8 cellular contexts compared by ENCODE assay signal in genomic region chr17:38874505-38875419, GRCh38. TPM values are rescaled to one million over a fixed set of nuclear protein-coding genes. Genes with fewer than 3 reads are reported as not detected.
A peak's percentile ranks its signal among the peaks of the same experiment; 100 is the strongest.
DNase-seq lines count a peak whose midpoint lies in the region; ATAC-seq, FAIRE-seq and TF ChIP-seq lines count a peak whose summit lies in the region.

No MANE protein-coding gene starts in this region.

- H3K36me3 ChIP-seq in gastroesophageal sphincter, result peaks cover 0 to 17% of the 10 kb centered on the region in 2 donors

- H2AFZ ChIP-seq in H9 (ENCODE audit: low read length), result no peak overlapping the region

- no peak overlapping the region for H2BK12ac ChIP-seq in H9 (ENCODE audit: insufficient read length, low read depth, low read length)

- no peak overlapping the region for H3K18ac ChIP-seq in H9 (ENCODE audit: insufficient read length, low read depth, low read length)

- H3K27ac ChIP-seq in H9 (ENCODE audit: insufficient read length, low read depth, low read length) (no peak overlapping the region), gastroesophageal sphincter (peak overlapping the region in 3 of 4 donors; percentile 78 to 96 (median 95))

- peak overlapping the region; percentile 60; the same call in 1 of the 2 replicates for H3K14ac ChIP-seq in H9 (ENCODE audit: insufficient read depth, low read length)

- no peaks in the 10 kb centered on the region for H3K79me1 ChIP-seq in H9 (ENCODE audit: insufficient read depth, low read depth, low read length, poor library complexity, severe bottlenecking)

- H3K4me3 Mint-ChIP-seq in H9, result peak overlapping the region in 1 of 2 experiments; percentile 57; a peak in 1 of 5 replicates
- peak overlapping the region; percentile 11 for H3K4me3 Mint-ChIP-seq in activated CD8-positive, alpha-beta T cell treated with anti-CD3 and anti-CD28 coated beads for 36 hours
- H3K4me3 Mint-ChIP-seq in stimulated activated effector memory CD8-positive, alpha-beta T cell treated with anti-CD3 and anti-CD28 coated beads, Interleukin-12 subunit alpha, Interleukin-12 subunit beta, amount 100 ng/mL, for 72 hours, result peak overlapping the region; percentile 98

- H2BK5ac ChIP-seq in H9 (ENCODE audit: insufficient read length, low read length), result no peak overlapping the region

- H2BK120ac ChIP-seq in H9 (ENCODE audit: low read depth, low read length, poor library complexity, severe bottlenecking), result no peak overlapping the region

- H2AK5ac ChIP-seq in H9 (ENCODE audit: insufficient read length, low read length), result no peak overlapping the region

- H4K20me1 ChIP-seq in H9 (ENCODE audit: control insufficient read depth, insufficient read depth, insufficient read length), result peaks cover 2% of the 10 kb centered on the region

- H3K9ac ChIP-seq in H9 (ENCODE audit: extremely low read depth, insufficient read length, low read length), result no peak overlapping the region

- TF ChIP-seq EP300 in gastroesophageal sphincter (IDR thresholded peaks at IDR 0.05), result no peak

- peaks cover 9 to 21% (median 9%) of the 10 kb centered on the region in 3 experiments; a peak in 6 of 7 replicates for H3K36me3 Mint-ChIP-seq in H9 (ENCODE audit: insufficient read depth in 1 of 3, low read depth in 3 of 3)
- peaks cover 39% of the 10 kb centered on the region for H3K36me3 Mint-ChIP-seq in activated CD8-positive, alpha-beta T cell treated with anti-CD3 and anti-CD28 coated beads for 36 hours (ENCODE audit: low read depth)
- H3K36me3 Mint-ChIP-seq in stimulated activated effector memory CD8-positive, alpha-beta T cell treated with anti-CD3 and anti-CD28 coated beads, Interleukin-12 subunit alpha, Interleukin-12 subunit beta, amount 100 ng/mL, for 72 hours, result peaks cover 79% of the 10 kb centered on the region

- no peak for FAIRE-seq in frontal cortex (lab: Jason Lieb, UNC)

- H3K23ac ChIP-seq in H9 (ENCODE audit: insufficient read length, low read depth, low read length), result no peak overlapping the region

- H3K56ac ChIP-seq in H9 (ENCODE audit: insufficient read length, low read depth, low read length), result no peak overlapping the region

- CTCF ChIA-PET in activated CD8-positive, alpha-beta T cell treated with anti-CD3 and anti-CD28 coated beads for 36 hours (lab: Charles Lee), result interaction anchor here (1.4 kb wide), 1 partner anchor 108 kb away, joined by 5 read pairs; no protein-coding TSS in a partner anchor

- no peak for ATAC-seq in activated CD8-positive, alpha-beta T cell treated with anti-CD3 and anti-CD28 coated beads for 36 hours
- ATAC-seq in gastroesophageal sphincter, result no peak
- ATAC-seq in stimulated activated effector memory CD8-positive, alpha-beta T cell treated with anti-CD3 and anti-CD28 coated beads, Interleukin-12 subunit alpha, Interleukin-12 subunit beta, amount 100 ng/mL, for 72 hours, result no peak

- H3K27me3 Mint-ChIP-seq in H9 (ENCODE audit: low read depth), result no peaks in the 10 kb centered on the region
- H3K27me3 Mint-ChIP-seq in activated CD8-positive, alpha-beta T cell treated with anti-CD3 and anti-CD28 coated beads for 36 hours, result no peaks in the 10 kb centered on the region

- H3K9me3 Mint-ChIP-seq in H9, result peaks cover 0 to 3% of the 10 kb centered on the region in 2 experiments; a peak in 1 of 5 replicates
- H3K9me3 Mint-ChIP-seq in activated CD8-positive, alpha-beta T cell treated with anti-CD3 and anti-CD28 coated beads for 36 hours, result no peaks in the 10 kb centered on the region
- no peaks in the 10 kb centered on the region for H3K9me3 Mint-ChIP-seq in stimulated activated effector memory CD8-positive, alpha-beta T cell treated with anti-CD3 and anti-CD28 coated beads, Interleukin-12 subunit alpha, Interleukin-12 subunit beta, amount 100 ng/mL, for 72 hours

- peaks cover 62 to 74% of the 10 kb centered on the region in 2 experiments for H3K4me1 Mint-ChIP-seq in H9
- peaks cover 77% of the 10 kb centered on the region for H3K4me1 Mint-ChIP-seq in activated CD8-positive, alpha-beta T cell treated with anti-CD3 and anti-CD28 coated beads for 36 hours (ENCODE audit: low read depth)
- peaks cover 81% of the 10 kb centered on the region for H3K4me1 Mint-ChIP-seq in stimulated activated effector memory CD8-positive, alpha-beta T cell treated with anti-CD3 and anti-CD28 coated beads, Interleukin-12 subunit alpha, Interleukin-12 subunit beta, amount 100 ng/mL, for 72 hours

- peak overlapping the region in 1 of 2 donors; percentile 28 for H3K4me3 ChIP-seq in gastroesophageal sphincter

- WGBS in H9 (ENCODE audit: extremely low coverage, insufficient read length, low lambda C conversion rate), result no CpG with 5 or more reads among the region's 11 CpGs
- WGBS in gastroesophageal sphincter (ENCODE audit: low coverage in 1 of 2), 2 donors, result 17% methylated on average over 5 of the region's 11 CpGs; no CpG with 5 or more reads in 1 of the 2 donors

- intact Hi-C loops in activated CD8-positive, alpha-beta T cell treated with anti-CD3 and anti-CD28 coated beads for 36 hours (cut with micrococcal nuclease), result loop anchor here (5.0 kb wide), 2 partner anchors 53 to 278 kb away; partner anchors contain the start of genes LASP1NB and PLXDC1

- no peak overlapping the region for H3K4me2 ChIP-seq in H9 (ENCODE audit: insufficient read depth, insufficient read length, low read length)

- peak overlapping the region; percentile 29 to 58 (median 53); a peak in 2 of 7 replicates for H3K27ac Mint-ChIP-seq in H9
- H3K27ac Mint-ChIP-seq in activated CD8-positive, alpha-beta T cell treated with anti-CD3 and anti-CD28 coated beads for 36 hours, result peak overlapping the region; percentile 91
- H3K27ac Mint-ChIP-seq in stimulated activated effector memory CD8-positive, alpha-beta T cell treated with anti-CD3 and anti-CD28 coated beads, Interleukin-12 subunit alpha, Interleukin-12 subunit beta, amount 100 ng/mL, for 72 hours, result peak overlapping the region; percentile 100

- H2BK15ac ChIP-seq in H9 (ENCODE audit: low read depth, low read length), result no peak overlapping the region

- no peak overlapping the region for H4K8ac ChIP-seq in H9 (replicated peaks; ENCODE audit: insufficient read length, low read depth, low read length)

- DNase-seq in H9 (peak; percentile 34), frontal cortex (ENCODE audit: low spot score in 2 of 2) (no peak), SKM-1 treated with dmso at 0.1 percent for 144 hours (lab: John Stamatoyannopoulos, UW; ENCODE audit: unreplicated experiment) (no peak), NCI-H774 (lab: John Stamatoyannopoulos, UW) (no peak), GM19240 (ENCODE audit: insufficient read length, low spot score) (no peak)
- no peak for DNase-seq in activated CD8-positive, alpha-beta T cell treated with anti-CD3 and anti-CD28 coated beads for 36 hours
- DNase-seq in stimulated activated effector memory CD8-positive, alpha-beta T cell treated with anti-CD3 and anti-CD28 coated beads, Interleukin-12 subunit alpha, Interleukin-12 subunit beta, amount 100 ng/mL, for 72 hours (ENCODE audit: low spot score in 2 of 2), result no peak

- H4K5ac ChIP-seq in H9 (ENCODE audit: insufficient read length, low read depth, low read length), result no peak overlapping the region

- H3K4me1 ChIP-seq in H9 (ENCODE audit: insufficient read depth, low read length), result peaks cover 10% of the 10 kb centered on the region; the same call in 1 of the 2 replicates
- H3K4me1 ChIP-seq in gastroesophageal sphincter, result peaks cover under 1 to 89% (median 67%) of the 10 kb centered on the region in 3 donors

- H2BK20ac ChIP-seq in H9 (ENCODE audit: low read depth, low read length, poor library complexity, severe bottlenecking), result no peak overlapping the region

- POLR2A ChIA-PET in activated CD8-positive, alpha-beta T cell treated with anti-CD3 and anti-CD28 coated beads for 36 hours (lab: Charles Lee), result interaction anchor here (0.6 to 9.9 kb wide), 8 partner anchors 11 to 278 kb away, joined by 3 to 106 read pairs (median 4); partner anchors contain the start of gene RPL23

- H3K27me3 ChIP-seq in H9 (ENCODE audit: insufficient read depth, low read length) (no peaks in the 10 kb centered on the region), gastroesophageal sphincter (no peaks in the 10 kb centered on the region)

- no peak overlapping the region for H3T11ph ChIP-seq in H9 (ENCODE audit: low read length)

- H3K9me3 ChIP-seq in H9 (ENCODE audit: control insufficient read depth, low read depth, low read length), result no peaks in the 10 kb centered on the region
- H3K9me3 ChIP-seq in gastroesophageal sphincter, result no peaks in the 10 kb centered on the region

- no peak for TF ChIP-seq CTCF in H9 (conservative IDR thresholded peaks at IDR 0.05)
- TF ChIP-seq CTCF in activated CD8-positive, alpha-beta T cell treated with anti-CD3 and anti-CD28 coated beads for 36 hours (IDR thresholded peaks at IDR 0.05), result no peak
- no peak for TF ChIP-seq CTCF in gastroesophageal sphincter (IDR thresholded peaks at IDR 0.05)

- no peak overlapping the region for H3K4ac ChIP-seq in H9 (ENCODE audit: low read depth, low read length)

- no peak overlapping the region for H4K91ac ChIP-seq in H9 (ENCODE audit: insufficient read length, low read depth, low read length)

- H3K23me2 ChIP-seq in H9 (ENCODE audit: insufficient read length, low read depth, low read length, poor library complexity, severe bottlenecking), result peaks cover 8% of the 10 kb centered on the region

- peaks cover 36% of the 10 kb centered on the region; the same call in 1 of the 2 replicates for H3K79me2 ChIP-seq in H9 (ENCODE audit: insufficient read depth, low read length)

- TF ChIP-seq POLR2A in gastroesophageal sphincter (IDR thresholded peaks at IDR 0.05), result no peak

RNA-seq across cellular contexts. Expression of gene LASP1, which starts 4.9 kb away (rescaled TPM):
- 121 and 122 TPM in 2 replicates for total RNA-seq in H9 (2021)
- 100 to 1,000 TPM; 135 to 139 TPM for total RNA-seq in activated CD8-positive, alpha-beta T cell treated with anti-CD3 and anti-CD28 coated beads for 36 hours
- total RNA-seq in gastroesophageal sphincter, result 10 to 100 TPM; 33.5 to 88.9 (median 73.6) TPM
- 44.0 TPM for total RNA-seq in frontal cortex

RNA-seq across cellular contexts. Expression of gene RPL23, which starts 21.2 kb away (rescaled TPM):
- total RNA-seq in H9 (2021) (2,040 and 2,084 TPM in 2 replicates), gastroesophageal sphincter (1,000 to 10,000 TPM in 3 of 4 donors, 100 to 1,000 TPM in 1; 755 to 2,040 (median 1,511) TPM), frontal cortex (1,517 TPM)
- 1,000 to 10,000 TPM; 1,908 to 1,957 TPM for total RNA-seq in activated CD8-positive, alpha-beta T cell treated with anti-CD3 and anti-CD28 coated beads for 36 hours

RNA-seq across cellular contexts. Expression of gene CWC25, which starts 49.6 kb away (rescaled TPM):
- total RNA-seq in H9 (2021), result 15.4 and 15.9 TPM in 2 replicates
- 10 to 100 TPM; 19.7 to 20.1 TPM for total RNA-seq in activated CD8-positive, alpha-beta T cell treated with anti-CD3 and anti-CD28 coated beads for 36 hours
- total RNA-seq in gastroesophageal sphincter, result 10 to 100 TPM; 13.6 to 35.0 (median 23.3) TPM
- 9.4 TPM for total RNA-seq in frontal cortex
